Comparison of ENCODE assay signal across 31 cellular contexts in the genomic region with DNA sequence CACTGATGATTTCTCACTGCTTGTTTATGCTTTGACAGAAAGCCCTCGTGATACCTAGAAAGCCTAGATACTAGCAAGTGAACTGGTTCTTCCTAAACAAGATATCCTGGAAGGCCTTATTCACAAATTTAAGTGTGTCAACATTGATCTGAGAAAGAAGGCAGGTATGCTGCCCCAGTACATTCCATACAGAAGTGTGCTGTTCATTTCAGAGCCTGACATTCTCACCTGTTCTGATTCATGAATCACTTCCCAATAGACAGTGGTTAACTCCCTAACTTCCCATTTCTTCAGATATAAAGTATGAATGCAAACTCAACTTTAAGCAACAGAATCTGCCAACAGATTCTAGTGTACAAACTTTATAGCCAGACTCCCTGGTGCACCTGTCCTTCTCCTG. TPM values are rescaled to one million over a fixed set of nuclear protein-coding genes. Genes with fewer than 3 reads are reported as not detected.
"Had no signal": no experiment of that assay in that cellular context is flagged by ENCODE, and none has a peak within 500 bp of the region (broad histone marks: within the 10 kb centered on the region; RNA-seq: fewer than 3 reads in every experiment).

No MANE protein-coding gene starts in this region.

- H3K9me3 Mint-ChIP-seq: activated T-helper 17 cell treated with anti-CD3 and anti-CD28 coated beads, Interleukin-2, amount 50 U/mL, for 72 hours had no signal

- DNase-seq: activated B cell treated with CpG ODN at 0.5 μM for 24 hours; activated CD4-positive, alpha-beta T cell treated with anti-CD3 and anti-CD28 coated beads for 1 hour; activated CD4-positive, alpha-beta T cell treated with anti-CD3 and anti-CD28 coated beads, Interleukin-2, amount 10 ng/mL, durations not matched to agents 24 days and 14 days; activated CD4-positive, alpha-beta T cell treated with anti-CD3 and anti-CD28 coated beads, Interleukin-2, amount 50 U/mL, for 48 hours; activated gamma-delta T cell; activated naive CD4-positive, alpha-beta T cell treated with anti-CD3 and anti-CD28 coated beads for 36 hours; activated T-cell treated with anti-CD3 and anti-CD28 coated beads for 4 hours; activated T-cell treated with anti-CD3 and anti-CD28 coated beads, Interleukin-2, amount 50 U/mL, for 48 hours; amygdala; cerebellar nuclear complex; KG1; NCI-H1048; NCI-H146; NCI-H187 treated with DMSO at 0.1 percent for 48 hours; NCI-H2171 treated with DMSO at 0.1 percent for 48 hours; NCI-H226; NCI-H526; NCI-H774; Peyer's patch; SHP77 treated with DMSO at 0.1 percent for 48 hours; T-cell; T-helper 2 cell; T1000 had no signal

- ATAC-seq: activated T-helper 17 cell treated with anti-CD3 and anti-CD28 coated beads, Interleukin-2, amount 50 U/mL, for 72 hours; T-cell had no signal

- H3K27ac Mint-ChIP-seq: activated B cell treated with CpG ODN at 0.5 μM for 24 hours; activated CD4-positive, alpha-beta T cell treated with anti-CD3 and anti-CD28 coated beads, Interleukin-2, amount 10 ng/mL, durations not matched to agents 24 days and 14 days; activated naive CD4-positive, alpha-beta T cell treated with anti-CD3 and anti-CD28 coated beads for 36 hours; activated naive CD8-positive, alpha-beta T cell; activated T-helper 17 cell treated with anti-CD3 and anti-CD28 coated beads, Interleukin-2, amount 50 U/mL, for 72 hours; brain; T-cell had no signal

- H3K27me3 ChIP-seq: Peyer's patch had no signal

- H3K4me3 ChIP-seq: Peyer's patch had no signal

- H3K36me3 Mint-ChIP-seq: activated naive CD8-positive, alpha-beta T cell; brain; T-cell had no signal

- H3K4me3 Mint-ChIP-seq: activated B cell treated with CpG ODN at 0.5 μM for 24 hours; activated CD4-positive, alpha-beta T cell treated with anti-CD3 and anti-CD28 coated beads, Interleukin-2, amount 10 ng/mL, durations not matched to agents 24 days and 14 days; activated naive CD4-positive, alpha-beta T cell treated with anti-CD3 and anti-CD28 coated beads for 36 hours; activated naive CD8-positive, alpha-beta T cell; activated T-helper 17 cell treated with anti-CD3 and anti-CD28 coated beads, Interleukin-2, amount 50 U/mL, for 72 hours; brain; T-cell had no signal

- H3K36me3 ChIP-seq: Peyer's patch had no signal

- H3K27me3 Mint-ChIP-seq: activated B cell treated with CpG ODN at 0.5 μM for 24 hours had no signal

- H3K4me1 ChIP-seq: Peyer's patch had no signal

- H3K27ac ChIP-seq: Peyer's patch had no signal

- H3K4me1 Mint-ChIP-seq: activated B cell treated with CpG ODN at 0.5 μM for 24 hours; activated CD4-positive, alpha-beta T cell treated with anti-CD3 and anti-CD28 coated beads, Interleukin-2, amount 10 ng/mL, durations not matched to agents 24 days and 14 days; T-cell had no signal

RNA-seq across cellular contexts. Expression of gene RASSF10, which starts 15.5 kb away (rescaled TPM):
- total RNA-seq: activated B cell treated with CpG ODN at 0.5 μM for 24 hours; activated CD4-positive, alpha-beta T cell treated with anti-CD3 and anti-CD28 coated beads, Interleukin-2, amount 10 ng/mL, durations not matched to agents 24 days and 14 days; activated CD8-positive, alpha-beta memory T cell treated with anti-CD3 and anti-CD28 coated beads for 36 hours; activated naive CD4-positive, alpha-beta T cell treated with anti-CD3 and anti-CD28 coated beads for 36 hours; activated T-helper 17 cell treated with anti-CD3 and anti-CD28 coated beads, Interleukin-2, amount 50 U/mL, for 72 hours; LHCN-M2; M059J; NCI-H460; OCI-LY7; T-cell had no signal
